In the genomic region with DNA sequence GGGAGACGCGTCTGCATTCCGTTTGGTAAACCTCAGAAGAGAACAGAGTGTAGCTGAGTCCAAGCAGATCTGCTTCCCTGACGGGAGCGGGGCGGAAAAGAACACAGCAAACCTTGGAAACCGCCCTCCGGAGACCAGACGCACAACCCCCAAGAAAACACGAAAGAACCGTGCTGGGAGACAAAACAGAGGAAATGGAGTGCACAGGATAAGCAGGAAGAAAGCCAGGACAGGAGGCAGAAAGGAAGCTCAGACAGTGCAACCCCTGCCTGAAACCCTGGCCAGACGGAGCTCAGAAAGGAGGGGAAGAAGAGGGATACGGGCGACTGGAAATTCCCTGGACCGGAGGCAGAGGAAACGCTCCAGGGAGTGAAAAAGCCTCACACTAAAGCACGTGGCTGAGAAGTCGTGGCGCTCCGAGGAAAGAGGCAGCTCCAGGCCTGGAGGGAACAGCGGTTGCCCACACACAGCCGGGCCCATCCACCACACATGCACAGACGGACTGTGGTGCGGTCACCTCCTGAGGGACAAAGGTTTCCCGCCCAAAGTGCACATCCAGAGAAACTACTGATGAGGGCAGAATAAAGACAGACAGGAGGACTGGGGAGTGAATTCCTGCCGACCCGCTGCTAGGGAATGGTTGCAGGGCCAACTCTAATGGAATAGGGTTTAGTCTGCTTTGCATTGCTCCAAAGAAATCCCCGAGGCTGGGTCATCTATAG, we compare ENCODE assay signal across 15 cellular contexts. TPM values are rescaled to one million over a fixed set of nuclear protein-coding genes. Genes with fewer than 3 reads are reported as not detected.
DNase-seq lines count a peak whose midpoint lies in the region; ATAC-seq and TF ChIP-seq lines count a peak whose summit lies in the region.
"Had no signal": no experiment of that assay in that cellular context is flagged by ENCODE, and none has a peak within 500 bp of the region (broad histone marks: within the 10 kb centered on the region; RNA-seq: fewer than 3 reads in every experiment).

No MANE protein-coding gene starts in this region.

- H3K27me3 ChIP-seq in body of pancreas, result no peaks in the 10 kb centered on the region

- ATAC-seq in body of pancreas, result no peak
- no peak for ATAC-seq in GM18498 (IDR thresholded peaks at IDR 0.05; ENCODE audit: unreplicated experiment)

- H3K9me3 Mint-ChIP-seq in osteocyte (ENCODE audit: unreplicated experiment), result no peaks in the 10 kb centered on the region
- H3K9me3 Mint-ChIP-seq: activated CD4-positive, alpha-beta memory T cell treated with anti-CD3 and anti-CD28 coated beads for 36 hours had no signal

- no peak for TF ChIP-seq POLR2A in body of pancreas (IDR thresholded peaks at IDR 0.05)

- peaks cover 9% of the 10 kb centered on the region for H3K4me1 Mint-ChIP-seq in osteocyte (ENCODE audit: unreplicated experiment)

- H3K4me3 Mint-ChIP-seq in osteocyte (ENCODE audit: unreplicated experiment), result no peak overlapping the region
- H3K4me3 Mint-ChIP-seq: activated CD4-positive, alpha-beta memory T cell treated with anti-CD3 and anti-CD28 coated beads for 36 hours had no signal

- intact Hi-C loops in body of pancreas (cut with DNase I), result no loop called here

- DNase-seq in EH (ENCODE audit: low read depth) (peak; percentile 34), SK-N-MC (ENCODE audit: low read depth, low spot score) (no peak), glomerular visceral epithelial cell (ENCODE audit: extremely low spot score) (peak; percentile 31), osteocyte (ENCODE audit: extremely low spot score, unreplicated experiment) (no peak), body of pancreas (no peak), NOMO-1 treated with dmso at 0.1 percent for 144 hours (lab: John Stamatoyannopoulos, UW; ENCODE audit: unreplicated experiment) (no peak), NCI-H2196 (lab: John Stamatoyannopoulos, UW; ENCODE audit: unreplicated experiment) (no peak)
- DNase-seq: activated CD4-positive, alpha-beta memory T cell treated with anti-CD3 and anti-CD28 coated beads for 36 hours; activated effector memory CD4-positive, alpha-beta T cell treated with Interleukin-2 at 50 U/mL for 16 hours; NCI-H510A; stimulated activated CD4-positive, alpha-beta T cell treated with anti-CD3 and anti-CD28 coated beads, Interleukin-4, amount 100 ng/mL, for 4 hours; stimulated activated naive CD4-positive, alpha-beta T cell; T1000 had no signal

- H3K27me3 Mint-ChIP-seq in osteocyte (ENCODE audit: unreplicated experiment), result peaks cover 7% of the 10 kb centered on the region

- H3K36me3 ChIP-seq in SK-N-MC (ENCODE audit: insufficient read depth, low read length) (no peaks in the 10 kb centered on the region), body of pancreas (replicated peaks in 1 of 2; ENCODE audit: insufficient read depth in 1 of 2, low read depth in 2 of 2) (no peaks in the 10 kb centered on the region)

- WGBS in body of pancreas, 2 donors, result 68 to 69% methylated on average over 27 to 28 of the region's 28 CpGs

- no peaks in the 10 kb centered on the region for H3K4me1 ChIP-seq in body of pancreas

- H3K27ac Mint-ChIP-seq in osteocyte (ENCODE audit: unreplicated experiment), result peak overlapping the region; percentile 21
- H3K27ac Mint-ChIP-seq: activated CD4-positive, alpha-beta memory T cell treated with anti-CD3 and anti-CD28 coated beads for 36 hours had no signal

- H3K4me3 ChIP-seq in SK-N-MC, result no peak overlapping the region
- no peak overlapping the region for H3K4me3 ChIP-seq in body of pancreas
- H3K4me3 ChIP-seq: BLaER1 treated with 17β-estradiol and CSF1 and Interleukin-3, amounts not matched to agents 10 nM and 100 nM had no signal

- no peaks in the 10 kb centered on the region for H3K9me3 ChIP-seq in SK-N-MC (ENCODE audit: low read depth, low read length)
- H3K9me3 ChIP-seq in body of pancreas, result no peaks in the 10 kb centered on the region
- H3K9me3 ChIP-seq: BLaER1 treated with 17β-estradiol and CSF1 and Interleukin-3, amounts not matched to agents 10 nM and 100 nM had no signal

- H3K9ac ChIP-seq in SK-N-MC (ENCODE audit: insufficient read length), result no peak overlapping the region
- H3K9ac ChIP-seq: BLaER1 treated with 17β-estradiol and CSF1 and Interleukin-3, amounts not matched to agents 10 nM and 100 nM had no signal

- H3K27ac ChIP-seq in SK-N-MC, result peak overlapping the region; percentile 64
- H3K27ac ChIP-seq in body of pancreas, result peak overlapping the region in 1 of 4 donors; percentile 28
- H3K27ac ChIP-seq: BLaER1 treated with 17β-estradiol and CSF1 and Interleukin-3, amounts not matched to agents 10 nM and 100 nM had no signal

- TF ChIP-seq CTCF in osteocyte (IDR thresholded peaks at IDR 0.05), result no peak
- TF ChIP-seq CTCF in body of pancreas (IDR thresholded peaks at IDR 0.05), result no peak

- H3K36me3 Mint-ChIP-seq in osteocyte (ENCODE audit: unreplicated experiment), result no peaks in the 10 kb centered on the region
- H3K36me3 Mint-ChIP-seq: activated CD4-positive, alpha-beta memory T cell treated with anti-CD3 and anti-CD28 coated beads for 36 hours had no signal

RNA-seq across cellular contexts. Expression of a gene that starts 10.2 kb away (rescaled TPM):
- total RNA-seq in osteocyte (not detected in 2 replicates), body of pancreas (100 to 1,000 TPM; 116 to 147 TPM)
- total RNA-seq: activated CD4-positive, alpha-beta memory T cell treated with anti-CD3 and anti-CD28 coated beads for 36 hours had no signal

RNA-seq across cellular contexts. Expression of a gene that starts 33.8 kb away (rescaled TPM):
- total RNA-seq in osteocyte (92.5 and 94.1 TPM in 2 replicates), body of pancreas (10 to 100 TPM; 37.6 to 65.9 TPM)

RNA-seq across cellular contexts. Expression of a gene that starts 34.0 kb away (rescaled TPM):
- total RNA-seq in osteocyte (15.8 and 18.3 TPM in 2 replicates), body of pancreas (1 to 10 TPM; 3.6 to 7.9 TPM)

RNA-seq across cellular contexts. Expression of a gene that starts 48.1 kb away (rescaled TPM):
- total RNA-seq in osteocyte (19.7 and 23.6 TPM in 2 replicates), body of pancreas (1 to 10 TPM in 1 of 2 donors, not detected in 1; 2.1 TPM)

Comparison
In these comparisons a context has a peak if more than half of its experiments do, and no peak if none do; other contexts are left out.
1. DNase-seq: peak in EH (single experiment) and glomerular visceral epithelial cell (single experiment); none in SK-N-MC (single experiment), osteocyte (single experiment), body of pancreas (0 of 4), NOMO-1 treated with dmso at 0.1 percent for 144 hours (single experiment) and NCI-H2196 (single experiment).
2. RNA of a gene that starts 10.2 kb away (total RNA-seq): 116 to 147 TPM in body of pancreas; not detected in osteocyte; every median in the first group is over 100 times any median in the second.